ENCODE assay signal across 14 cellular contexts in genomic region chr18:26422472-26423162, GRCh38.
A peak's percentile ranks its signal among the peaks of the same experiment; 100 is the strongest.
DNase-seq lines count a peak whose midpoint lies in the region; ATAC-seq and TF ChIP-seq lines count a peak whose summit lies in the region.
"Had no signal": no experiment of that assay in that cellular context is flagged by ENCODE, and none has a peak within 500 bp of the region (broad histone marks: within the 10 kb centered on the region; RNA-seq: fewer than 3 reads in every experiment).

No MANE protein-coding gene starts in this region.

- no peak overlapping the region for H3K18ac ChIP-seq in H9 (ENCODE audit: insufficient read length, low read depth, low read length)

- H3K4me1 ChIP-seq in H9 (ENCODE audit: insufficient read depth, low read length) (peaks cover 4% of the 10 kb centered on the region; the same call in 1 of the 2 replicates), ascending aorta (no peaks in the 10 kb centered on the region)
- H3K4me1 ChIP-seq: foreskin keratinocyte had no signal

- H3K4me1 Mint-ChIP-seq in progenitor cell of endocrine pancreas (ENCODE audit: low read depth): no peaks in the 10 kb centered on the region
- H3K4me1 Mint-ChIP-seq in H9: no peaks in the 10 kb centered on the region
- H3K4me1 Mint-ChIP-seq: activated naive CD8-positive, alpha-beta T cell treated with anti-CD3 and anti-CD28 coated beads, Interleukin-2, amount 50 U/mL, for 24 hours had no signal

- H3K27ac ChIP-seq in H9 (ENCODE audit: insufficient read length, low read depth, low read length) (no peak overlapping the region), ascending aorta (no peak overlapping the region)
- H3K27ac ChIP-seq: C4-2B, foreskin keratinocyte had no signal

- intact Hi-C loops in ascending aorta (cut with DNase I) (no loop called here), Right ventricle myocardium inferior (cut with DNase I) (no loop called here)

- H2BK5ac ChIP-seq in H9 (ENCODE audit: insufficient read length, low read length): no peak overlapping the region

- H3K4me3 Mint-ChIP-seq in progenitor cell of endocrine pancreas (ENCODE audit: low read depth) (no peak overlapping the region), H9 (no peak overlapping the region)
- H3K4me3 Mint-ChIP-seq: activated naive CD8-positive, alpha-beta T cell treated with anti-CD3 and anti-CD28 coated beads, Interleukin-2, amount 50 U/mL, for 24 hours; T-helper 2 cell treated with Interferon-gamma antibody and Interleukin-4, amounts not matched to agents 5 μg/mL and 100 μg/mL, for 36 hours had no signal

- no peak overlapping the region for H4K8ac ChIP-seq in H9 (replicated peaks; ENCODE audit: insufficient read length, low read depth, low read length)

- no peak overlapping the region for H3K4me2 ChIP-seq in H9 (ENCODE audit: insufficient read depth, insufficient read length, low read length)

- TF ChIP-seq CTCF in progenitor cell of endocrine pancreas (IDR thresholded peaks at IDR 0.05; ENCODE audit: unreplicated experiment): no peak
- no peak for TF ChIP-seq CTCF in H9 (conservative IDR thresholded peaks at IDR 0.05)
- no peak for TF ChIP-seq CTCF in ascending aorta (IDR thresholded peaks at IDR 0.05)

- no peak overlapping the region for H3K14ac ChIP-seq in H9 (ENCODE audit: insufficient read depth, low read length)

- H3K23ac ChIP-seq in H9 (ENCODE audit: insufficient read length, low read depth, low read length): no peak overlapping the region

- H2BK120ac ChIP-seq in H9 (ENCODE audit: low read depth, low read length, poor library complexity, severe bottlenecking): no peak overlapping the region

- no peak for DNase-seq in progenitor cell of endocrine pancreas (ENCODE audit: low spot score, unreplicated experiment)
- DNase-seq in H9: no peak
- DNase-seq in ascending aorta (ENCODE audit: low spot score in 2 of 2): no peak
- no peak for DNase-seq in occipital lobe (lab: John Stamatoyannopoulos, UW)
- DNase-seq in Right ventricle myocardium inferior (ENCODE audit: missing footprints): no peak
- DNase-seq: activated naive CD8-positive, alpha-beta T cell treated with anti-CD3 and anti-CD28 coated beads, Interleukin-2, amount 50 U/mL, for 24 hours; foreskin keratinocyte; HCEC 1CT; OCI-M1 had no signal

- WGBS in H9 (ENCODE audit: extremely low coverage, insufficient read length, low lambda C conversion rate): no CpG with 5 or more reads among the region's 6 CpGs

- H2BK15ac ChIP-seq in H9 (ENCODE audit: low read depth, low read length): no peak overlapping the region

- no peak overlapping the region for H3K4me3 ChIP-seq in ascending aorta

- H3K27me3 Mint-ChIP-seq in progenitor cell of endocrine pancreas (peaks cover 7% of the 10 kb centered on the region), H9 (ENCODE audit: low read depth) (no peaks in the 10 kb centered on the region)
- H3K27me3 Mint-ChIP-seq: activated naive CD8-positive, alpha-beta T cell treated with anti-CD3 and anti-CD28 coated beads, Interleukin-2, amount 50 U/mL, for 24 hours had no signal

- ATAC-seq in GM19035 (IDR thresholded peaks at IDR 0.05; ENCODE audit: unreplicated experiment): peak; percentile 73
- peak; percentile 73 for ATAC-seq in GM21737 (IDR thresholded peaks at IDR 0.05; ENCODE audit: unreplicated experiment)
- ATAC-seq in HG03139 (IDR thresholded peaks at IDR 0.05; ENCODE audit: unreplicated experiment): peak; percentile 71
- no peak for ATAC-seq in Right ventricle myocardium inferior
- ATAC-seq: activated naive CD8-positive, alpha-beta T cell treated with anti-CD3 and anti-CD28 coated beads, Interleukin-2, amount 50 U/mL, for 24 hours; foreskin keratinocyte had no signal

- H3K36me3 ChIP-seq in ascending aorta: no peaks in the 10 kb centered on the region

- no peak overlapping the region for H2BK20ac ChIP-seq in H9 (ENCODE audit: low read depth, low read length, poor library complexity, severe bottlenecking)

- H3K4ac ChIP-seq in H9 (ENCODE audit: low read depth, low read length): no peak overlapping the region

- no peak overlapping the region for H2BK12ac ChIP-seq in H9 (ENCODE audit: insufficient read length, low read depth, low read length)

- H4K91ac ChIP-seq in H9 (ENCODE audit: insufficient read length, low read depth, low read length): no peak overlapping the region

- H4K5ac ChIP-seq in H9 (ENCODE audit: insufficient read length, low read depth, low read length): no peak overlapping the region

- H3K27me3 ChIP-seq in H9 (ENCODE audit: insufficient read depth, low read length) (no peaks in the 10 kb centered on the region), ascending aorta (no peaks in the 10 kb centered on the region)
- H3K27me3 ChIP-seq: foreskin keratinocyte had no signal

- no peak overlapping the region for H3K9ac ChIP-seq in H9 (ENCODE audit: extremely low read depth, insufficient read length, low read length)

- no peaks in the 10 kb centered on the region for H3K23me2 ChIP-seq in H9 (ENCODE audit: insufficient read length, low read depth, low read length, poor library complexity, severe bottlenecking)

- H3K56ac ChIP-seq in H9 (ENCODE audit: insufficient read length, low read depth, low read length): no peak overlapping the region

- no peaks in the 10 kb centered on the region for H3K36me3 Mint-ChIP-seq in progenitor cell of endocrine pancreas (ENCODE audit: insufficient read depth)
- no peaks in the 10 kb centered on the region; a peak in 1 of 7 replicates for H3K36me3 Mint-ChIP-seq in H9 (ENCODE audit: insufficient read depth in 1 of 3, low read depth in 3 of 3)

- no peaks in the 10 kb centered on the region for H3K9me3 Mint-ChIP-seq in progenitor cell of endocrine pancreas (ENCODE audit: low read depth)
- no peaks in the 10 kb centered on the region for H3K9me3 Mint-ChIP-seq in H9
- H3K9me3 Mint-ChIP-seq: activated naive CD8-positive, alpha-beta T cell treated with anti-CD3 and anti-CD28 coated beads, Interleukin-2, amount 50 U/mL, for 24 hours; T-helper 2 cell treated with Interferon-gamma antibody and Interleukin-4, amounts not matched to agents 5 μg/mL and 100 μg/mL, for 36 hours had no signal

- H3K9me3 ChIP-seq in H9 (ENCODE audit: control insufficient read depth, low read depth, low read length): no peaks in the 10 kb centered on the region
- no peaks in the 10 kb centered on the region for H3K9me3 ChIP-seq in ascending aorta

- H3K27ac Mint-ChIP-seq in progenitor cell of endocrine pancreas (peak overlapping the region; percentile 71), H9 (no peak overlapping the region; a peak in 1 of 7 replicates)
- H3K27ac Mint-ChIP-seq: activated naive CD8-positive, alpha-beta T cell treated with anti-CD3 and anti-CD28 coated beads, Interleukin-2, amount 50 U/mL, for 24 hours; T-helper 2 cell treated with Interferon-gamma antibody and Interleukin-4, amounts not matched to agents 5 μg/mL and 100 μg/mL, for 36 hours had no signal

- no peaks in the 10 kb centered on the region for H4K20me1 ChIP-seq in H9 (ENCODE audit: control insufficient read depth, insufficient read depth, insufficient read length)

- H2AFZ ChIP-seq in H9 (ENCODE audit: low read length): no peak overlapping the region

- H3K79me1 ChIP-seq in H9 (ENCODE audit: insufficient read depth, low read depth, low read length, poor library complexity, severe bottlenecking): no peaks in the 10 kb centered on the region

- no peak overlapping the region for H3T11ph ChIP-seq in H9 (ENCODE audit: low read length)

- H3K79me2 ChIP-seq in H9 (ENCODE audit: insufficient read depth, low read length): no peaks in the 10 kb centered on the region

- H2AK5ac ChIP-seq in H9 (ENCODE audit: insufficient read length, low read length): no peak overlapping the region
